14 cellular contexts compared by ENCODE assay signal in genomic region chr10:123993534-123994416, GRCh38.
DNase-seq lines count a peak whose midpoint lies in the region; ATAC-seq, FAIRE-seq and TF ChIP-seq lines count a peak whose summit lies in the region.
"Had no signal": no experiment of that assay in that cellular context is flagged by ENCODE, and none has a peak within 500 bp of the region (broad histone marks: within the 10 kb centered on the region; RNA-seq: fewer than 3 reads in every experiment).

No MANE protein-coding gene starts in this region.

- POLR2A ChIA-PET in RWPE1 (lab: Yijun Ruan, JAX; ENCODE audit: low non-redundant PET): no interaction called here

- TF ChIP-seq CTCF in RWPE1 (conservative IDR thresholded peaks at IDR 0.05; ENCODE audit: low read depth): no peak
- TF ChIP-seq CTCF in lung (IDR thresholded peaks at IDR 0.05; ENCODE audit: control extremely low read depth, extremely low read depth): no peak

- peaks cover 0 to 13% of the 10 kb centered on the region in 2 donors for H3K4me1 ChIP-seq in lung (ENCODE audit: control insufficient read depth in 2 of 2, insufficient read depth in 2 of 2, low read length in 2 of 2)

- H3K27ac ChIP-seq in RWPE1 (peak overlapping the region; percentile 95), lung (ENCODE audit: low read depth in 1 of 2, low read length in 1 of 2) (no peak overlapping the region)
- H3K27ac ChIP-seq: gastrocnemius medialis had no signal

- H3K36me3 Mint-ChIP-seq in activated CD8-positive, alpha-beta memory T cell treated with anti-CD3 and anti-CD28 coated beads, Interleukin-2, amount 10 ng/mL, durations not matched to agents 7 days and 5 days: no peaks in the 10 kb centered on the region
- peaks cover 0 to 7% of the 10 kb centered on the region in 2 donors for H3K36me3 Mint-ChIP-seq in stimulated activated naive B cell treated with anti-CD40 and anti-IgM and Interleukin-4, amounts not matched to agents 10 μg/mL and 1 μg/mL and 100 μg/mL, for 72 hours

- no peak for TF ChIP-seq POLR2A in GM12892 (IDR thresholded peaks at IDR 0.05; ENCODE audit: low read depth, low read length)

- H3K4me3 Mint-ChIP-seq in activated CD8-positive, alpha-beta memory T cell treated with anti-CD3 and anti-CD28 coated beads, Interleukin-2, amount 10 ng/mL, durations not matched to agents 7 days and 5 days: no peak overlapping the region
- H3K4me3 Mint-ChIP-seq in stimulated activated naive B cell treated with anti-CD40 and anti-IgM and Interleukin-4, amounts not matched to agents 10 μg/mL and 1 μg/mL and 100 μg/mL, for 72 hours: peak overlapping the region; percentile 7 to 79
- H3K4me3 Mint-ChIP-seq: natural killer cell had no signal

- no peaks in the 10 kb centered on the region for H3K9me3 ChIP-seq in lung (ENCODE audit: control insufficient read depth in 2 of 2, insufficient read depth in 1 of 2, low read length in 1 of 2)
- H3K9me3 ChIP-seq: adrenal gland, gastrocnemius medialis, HAP-1, spleen had no signal

- CTCF ChIA-PET in activated CD8-positive, alpha-beta memory T cell treated with anti-CD3 and anti-CD28 coated beads, Interleukin-2, amount 10 ng/mL, durations not matched to agents 7 days and 5 days (lab: Charles Lee): interaction anchor here (0.7 to 10.0 kb wide), 20 partner anchors 8 to 760 kb away, joined by 3 to 146 read pairs (median 3); no protein-coding TSS in a partner anchor
- CTCF ChIA-PET in RWPE1 (lab: Yijun Ruan, JAX): interaction anchor here (0.6 to 5.5 kb wide), 36 partner anchors 8 to 537 kb away, joined by 3 to 106 read pairs (median 4); partner anchors contain the start of gene CHST15

- peak; percentile 56 for DNase-seq in activated CD8-positive, alpha-beta memory T cell treated with anti-CD3 and anti-CD28 coated beads for 24 hours
- DNase-seq in activated CD8-positive, alpha-beta memory T cell treated with anti-CD3 and anti-CD28 coated beads, Interleukin-2, amount 10 ng/mL, durations not matched to agents 7 days and 5 days: no peak
- DNase-seq in RWPE1 (ENCODE audit: low spot score) (no peak), lung (ENCODE audit: low spot score) (peak; percentile 28), GM12892 (ENCODE audit: insufficient read length) (no peak), NCI-H82 (lab: John Stamatoyannopoulos, UW) (no peak)
- DNase-seq in stimulated activated naive B cell treated with anti-CD40 and anti-IgM and Interleukin-4, amounts not matched to agents 10 μg/mL and 1 μg/mL and 100 μg/mL, for 72 hours: no peak

- H3K4me1 Mint-ChIP-seq in activated CD8-positive, alpha-beta memory T cell treated with anti-CD3 and anti-CD28 coated beads, Interleukin-2, amount 10 ng/mL, durations not matched to agents 7 days and 5 days: peaks cover 5% of the 10 kb centered on the region
- H3K4me1 Mint-ChIP-seq in stimulated activated naive B cell treated with anti-CD40 and anti-IgM and Interleukin-4, amounts not matched to agents 10 μg/mL and 1 μg/mL and 100 μg/mL, for 72 hours: peaks cover 31 to 53% of the 10 kb centered on the region in 2 donors

- no peaks in the 10 kb centered on the region for H3K9me3 Mint-ChIP-seq in activated CD8-positive, alpha-beta memory T cell treated with anti-CD3 and anti-CD28 coated beads, Interleukin-2, amount 10 ng/mL, durations not matched to agents 7 days and 5 days (ENCODE audit: low read depth)
- H3K9me3 Mint-ChIP-seq in stimulated activated naive B cell treated with anti-CD40 and anti-IgM and Interleukin-4, amounts not matched to agents 10 μg/mL and 1 μg/mL and 100 μg/mL, for 72 hours: peaks cover 3 to 4% of the 10 kb centered on the region in 2 donors
- H3K9me3 Mint-ChIP-seq: natural killer cell had no signal

- H3K36me3 ChIP-seq in lung (ENCODE audit: control insufficient read depth in 2 of 2, insufficient read depth in 2 of 2, low read length in 2 of 2): no peaks in the 10 kb centered on the region
- H3K36me3 ChIP-seq: adrenal gland, gastrocnemius medialis, HAP-1, spleen had no signal

- WGBS in lung, 2 donors: 67 to 75% methylated on average over 17 of the region's 17 CpGs

- H3K27me3 Mint-ChIP-seq in activated CD8-positive, alpha-beta memory T cell treated with anti-CD3 and anti-CD28 coated beads, Interleukin-2, amount 10 ng/mL, durations not matched to agents 7 days and 5 days: peaks cover 72% of the 10 kb centered on the region
- peaks cover 58 to 65% of the 10 kb centered on the region in 2 donors for H3K27me3 Mint-ChIP-seq in stimulated activated naive B cell treated with anti-CD40 and anti-IgM and Interleukin-4, amounts not matched to agents 10 μg/mL and 1 μg/mL and 100 μg/mL, for 72 hours

- no peak overlapping the region for H3K4me3 ChIP-seq in lung
- H3K4me3 ChIP-seq: adrenal gland, HAP-1 had no signal

- no peak for FAIRE-seq in GM12892 (lab: Jason Lieb, UNC)
- FAIRE-seq: kidney had no signal

- ATAC-seq in activated CD8-positive, alpha-beta memory T cell treated with anti-CD3 and anti-CD28 coated beads, Interleukin-2, amount 10 ng/mL, durations not matched to agents 7 days and 5 days: no peak
- ATAC-seq in lung (ENCODE audit: insufficient read depth, low FRiP score) (no peak), HG03457 (IDR thresholded peaks at IDR 0.05; ENCODE audit: unreplicated experiment) (no peak)
- peak in 1 of 2 donors; percentile 3 for ATAC-seq in stimulated activated naive B cell treated with anti-CD40 and anti-IgM and Interleukin-4, amounts not matched to agents 10 μg/mL and 1 μg/mL and 100 μg/mL, for 72 hours (replicated peaks)

- no peak overlapping the region for H3K27ac Mint-ChIP-seq in activated CD8-positive, alpha-beta memory T cell treated with anti-CD3 and anti-CD28 coated beads, Interleukin-2, amount 10 ng/mL, durations not matched to agents 7 days and 5 days
- peak overlapping the region; percentile 32 for H3K27ac Mint-ChIP-seq in stimulated activated naive B cell treated with anti-CD40 and anti-IgM and Interleukin-4, amounts not matched to agents 10 μg/mL and 1 μg/mL and 100 μg/mL, for 72 hours

- no peaks in the 10 kb centered on the region for H3K27me3 ChIP-seq in lung (ENCODE audit: control insufficient read depth, insufficient read depth)

Comparison
In these comparisons a context has a peak if more than half of its experiments do, and no peak if none do; other contexts are left out.
1. DNase-seq: peak in activated CD8-positive, alpha-beta memory T cell treated with anti-CD3 and anti-CD28 coated beads for 24 hours (single experiment) and lung (single experiment); none in activated CD8-positive, alpha-beta memory T cell treated with anti-CD3 and anti-CD28 coated beads, Interleukin-2, amount 10 ng/mL, durations not matched to agents 7 days and 5 days (single experiment), RWPE1 (single experiment), stimulated activated naive B cell treated with anti-CD40 and anti-IgM and Interleukin-4, amounts not matched to agents 10 μg/mL and 1 μg/mL and 100 μg/mL, for 72 hours (single experiment), GM12892 (single experiment) and NCI-H82 (single experiment).